10 cellular contexts compared by ENCODE assay signal in genomic region chr6:3390698-3391097, GRCh38.
DNase-seq lines count a peak whose midpoint lies in the region; ATAC-seq and TF ChIP-seq lines count a peak whose summit lies in the region.
"Had no signal": no experiment of that assay in that cellular context is flagged by ENCODE, and none has a peak within 500 bp of the region (broad histone marks: within the 10 kb centered on the region; RNA-seq: fewer than 3 reads in every experiment).

No MANE protein-coding gene starts in this region.

- TF ChIP-seq CTCF in breast epithelium (IDR thresholded peaks at IDR 0.05): no peak
- TF ChIP-seq CTCF in glutamatergic neuron (IDR thresholded peaks at IDR 0.05; ENCODE audit: partially characterized antibody, unreplicated experiment): no peak

- no peak overlapping the region for H3K4me3 Mint-ChIP-seq in glutamatergic neuron (ENCODE audit: unreplicated experiment)

- DNase-seq in GOT3 (lab: John Stamatoyannopoulos, UW) (peak; percentile 41), breast epithelium (ENCODE audit: low spot score in 2 of 2) (peak; percentile 68 to 94), hippocampal formation (lab: John Stamatoyannopoulos, UW) (peak; percentile 20 to 44), glutamatergic neuron (no peak), NOMO-1 treated with DMSO at 0.1 percent for 48 hours (lab: John Stamatoyannopoulos, UW; ENCODE audit: unreplicated experiment) (no peak), iPS-NIHi11 (ENCODE audit: low spot score) (no peak)
- DNase-seq: activated naive CD4-positive, alpha-beta T cell treated with Interleukin-2 at 50 U/mL for 16 hours; NCI-H2029 had no signal

- H3K4me3 ChIP-seq in breast epithelium: no peak overlapping the region
- no peak overlapping the region for H3K4me3 ChIP-seq in skin epidermis

- TF ChIP-seq POLR2A in breast epithelium (IDR thresholded peaks at IDR 0.05): no peak

- H3K27ac ChIP-seq in breast epithelium (peak overlapping the region; percentile 95), skin epidermis (peak overlapping the region in 18 of 21 experiments; percentile 0 to 81 (median 56))

- intact Hi-C loops in breast epithelium (cut with DNase I; ENCODE audit: low total_unique reads): no loop called here

- peaks cover 2% of the 10 kb centered on the region for H3K9me3 Mint-ChIP-seq in glutamatergic neuron (ENCODE audit: unreplicated experiment)

- H3K4me1 Mint-ChIP-seq in glutamatergic neuron (ENCODE audit: low read depth, unreplicated experiment): peaks cover 20% of the 10 kb centered on the region

- H3K27ac Mint-ChIP-seq in glutamatergic neuron (ENCODE audit: unreplicated experiment): no peak overlapping the region

- H3K4me1 ChIP-seq in breast epithelium: peaks cover 8 to 10% of the 10 kb centered on the region in 2 donors

- H3K36me3 ChIP-seq in breast epithelium: no peaks in the 10 kb centered on the region

- no peaks in the 10 kb centered on the region for H3K9me3 ChIP-seq in breast epithelium

- no peaks in the 10 kb centered on the region for H3K27me3 ChIP-seq in breast epithelium

- no peak for ATAC-seq in HG03280 (IDR thresholded peaks at IDR 0.05; ENCODE audit: unreplicated experiment)

- peaks cover 2% of the 10 kb centered on the region for H3K27me3 Mint-ChIP-seq in glutamatergic neuron (ENCODE audit: unreplicated experiment)

- H3K36me3 Mint-ChIP-seq in glutamatergic neuron (ENCODE audit: unreplicated experiment): peaks cover 9% of the 10 kb centered on the region

Comparison
In these comparisons a context has a peak if more than half of its experiments do, and no peak if none do; other contexts are left out.
1. DNase-seq: peak in GOT3 (single experiment), breast epithelium (2 of 2) and hippocampal formation (2 of 2); none in glutamatergic neuron (single experiment), NOMO-1 treated with DMSO at 0.1 percent for 48 hours (single experiment) and iPS-NIHi11 (single experiment).